Comparison of ENCODE assay signal across 19 cellular contexts in the genomic region with DNA sequence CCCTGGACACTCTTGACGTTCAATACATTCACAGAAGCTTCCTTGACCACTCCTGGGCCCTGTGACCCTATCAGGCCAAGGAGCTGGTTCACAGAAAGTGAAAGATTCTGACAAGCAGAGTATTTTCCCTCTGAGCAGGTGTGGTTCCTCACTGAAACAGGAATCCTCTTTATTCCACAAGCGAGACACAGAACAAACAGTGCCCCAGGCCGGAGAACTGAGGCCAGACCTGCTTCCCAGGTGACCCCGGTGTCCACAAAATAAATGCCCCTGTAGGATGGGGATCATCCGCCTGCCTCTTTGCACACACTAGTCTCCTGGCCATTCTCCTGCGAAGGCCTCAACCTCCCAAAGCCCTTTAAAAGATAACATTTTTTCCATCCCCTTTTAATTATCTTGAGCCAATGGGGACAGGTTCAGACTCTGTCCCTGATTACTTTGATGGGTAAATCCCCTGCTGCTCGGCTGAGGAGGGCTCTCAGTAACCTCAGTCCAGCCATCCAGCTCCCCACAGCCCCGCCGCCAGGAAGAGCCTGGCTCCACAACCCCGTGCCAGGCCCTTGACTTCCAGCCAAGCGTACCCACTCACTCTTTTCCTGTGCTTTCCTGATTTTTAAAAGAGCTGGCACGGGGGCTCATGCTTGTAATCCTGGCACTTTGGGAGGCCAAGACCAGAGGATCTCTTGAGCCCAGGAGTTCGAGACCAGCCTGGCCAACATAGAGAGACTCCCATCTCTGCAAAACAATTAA.
DNase-seq lines count a peak whose midpoint lies in the region; ATAC-seq, FAIRE-seq and TF ChIP-seq lines count a peak whose summit lies in the region.
"Had no signal": no experiment of that assay in that cellular context is flagged by ENCODE, and none has a peak within 500 bp of the region (broad histone marks: within the 10 kb centered on the region; RNA-seq: fewer than 3 reads in every experiment).

No MANE protein-coding gene starts in this region.

- no peaks in the 10 kb centered on the region for H3K36me3 ChIP-seq in WERI-Rb-1
- no peaks in the 10 kb centered on the region for H3K36me3 ChIP-seq in keratinocyte (ENCODE audit: control insufficient read depth in 2 of 2, extremely low read depth in 1 of 2, insufficient read depth in 2 of 2, low read length in 2 of 2)
- no peaks in the 10 kb centered on the region for H3K36me3 ChIP-seq in gastrocnemius medialis
- H3K36me3 ChIP-seq: cardiac muscle cell, heart left ventricle, thoracic aorta had no signal

- H3K9ac ChIP-seq in keratinocyte (ENCODE audit: control insufficient read depth, extremely low read depth, insufficient read depth, low read length) = no peak overlapping the region

- H3K79me2 ChIP-seq in keratinocyte (ENCODE audit: control insufficient read depth, insufficient read depth, low read length) = no peaks in the 10 kb centered on the region

- intact Hi-C loops in gastrocnemius medialis (cut with DNase I; ENCODE audit: low total_unique reads) = loop anchor here (2.0 to 10.0 kb wide), 4 partner anchors 125 to 463 kb away; no protein-coding TSS in a partner anchor

- H3K27ac ChIP-seq in WERI-Rb-1 (no peak overlapping the region), keratinocyte (ENCODE audit: control insufficient read depth, insufficient read depth, low read length) (no peak overlapping the region), gastrocnemius medialis (peak overlapping the region; percentile 68 to 83 (median 78))
- H3K27ac ChIP-seq: 22Rv1, cardiac muscle cell, heart left ventricle had no signal

- DNase-seq in DMS53 (lab: John Stamatoyannopoulos, UW) (peak; percentile 49), DMS53 treated with DMSO at 0.1 percent for 48 hours (lab: John Stamatoyannopoulos, UW; ENCODE audit: unreplicated experiment) (no peak), WERI-Rb-1 (peak; percentile 14), keratinocyte (ENCODE audit: low read depth, low spot score) (no peak), gastrocnemius medialis (no peak), AG08396 (ENCODE audit: low spot score) (no peak)
- DNase-seq: GOT3, heart left ventricle, NCI-H187 treated with DMSO at 0.1 percent for 48 hours, NCI-H526 treated with DMSO at 0.1 percent for 48 hours, SIG-M5 had no signal

- no peaks in the 10 kb centered on the region for H4K20me1 ChIP-seq in keratinocyte (ENCODE audit: control insufficient read depth, extremely low read depth, insufficient read depth, low read length)

- no peaks in the 10 kb centered on the region for H3K9me1 ChIP-seq in keratinocyte (ENCODE audit: control insufficient read depth, extremely low read depth, insufficient read depth, low read length)

- H3K4me1 ChIP-seq in keratinocyte (ENCODE audit: control insufficient read depth, extremely low read depth, insufficient read depth, low read length) = peaks cover 25% of the 10 kb centered on the region
- H3K4me1 ChIP-seq in gastrocnemius medialis = peaks cover 19 to 36% of the 10 kb centered on the region in 2 donors

- TF ChIP-seq POLR2A in gastrocnemius medialis (IDR thresholded peaks at IDR 0.05) = no peak

- in situ Hi-C loops in gastrocnemius medialis (cut with MboI; ENCODE audit: low sequenced_read_pairs in 4 of 4) = loop anchor here in 1 of 4 donors (25.0 kb wide), 1 partner anchor 125 kb away; a partner anchor contains a TSS

- TF ChIP-seq CTCF in WERI-Rb-1 (IDR thresholded peaks at IDR 0.05; ENCODE audit: low read depth, low read length) = no peak
- TF ChIP-seq CTCF in keratinocyte (optimal IDR thresholded peaks at IDR 0.05 in 1 of 3, IDR thresholded peaks at IDR 0.05 in 1 of 3, conservative IDR thresholded peaks at IDR 0.05 in 1 of 3; ENCODE audit: extremely low read depth in 1 of 3, insufficient read depth in 2 of 3, low read length in 3 of 3) = no peak
- no peak for TF ChIP-seq CTCF in gastrocnemius medialis (IDR thresholded peaks at IDR 0.05 in 4 of 5, conservative IDR thresholded peaks at IDR 0.05 in 1 of 5)

- ATAC-seq in gastrocnemius medialis (peak in 1 of 2 donors; percentile 1), HG02884 (IDR thresholded peaks at IDR 0.05; ENCODE audit: unreplicated experiment) (no peak), HG03565 (IDR thresholded peaks at IDR 0.05; ENCODE audit: unreplicated experiment) (no peak)
- ATAC-seq: activated T-helper 17 cell treated with anti-CD3 and anti-CD28 coated beads, Interleukin-2, amount 50 U/mL, for 72 hours; K562; natural killer cell treated with Interleukin-12 subunit alpha and Interleukin-12 subunit beta and Interleukin-15 and Interleukin-18, amount 100 ng/mL, for 72 hours had no signal

- H3K4me3 ChIP-seq in WERI-Rb-1 (ENCODE audit: low read depth, low read length) = no peak overlapping the region
- no peak overlapping the region for H3K4me3 ChIP-seq in keratinocyte (ENCODE audit: control insufficient read depth in 2 of 3, extremely low read depth in 1 of 3, insufficient read depth in 2 of 3, low read depth in 1 of 3, low read length in 3 of 3)
- H3K4me3 ChIP-seq in gastrocnemius medialis = no peak overlapping the region
- H3K4me3 ChIP-seq: cardiac muscle cell, heart left ventricle, K562, thoracic aorta had no signal

- H3K4me2 ChIP-seq in keratinocyte (ENCODE audit: control insufficient read depth, extremely low read depth, insufficient read depth, low read depth, low read length) = no peak overlapping the region

- H3K27me3 ChIP-seq in WERI-Rb-1 (ENCODE audit: insufficient read depth, low read depth, severe bottlenecking) (no peaks in the 10 kb centered on the region), keratinocyte (ENCODE audit: control insufficient read depth, extremely low read depth, insufficient read depth, low read length) (no peaks in the 10 kb centered on the region), gastrocnemius medialis (no peaks in the 10 kb centered on the region)
- H3K27me3 ChIP-seq: cardiac muscle cell, heart left ventricle had no signal

- no peak for FAIRE-seq in keratinocyte (lab: Jason Lieb, UNC)
- FAIRE-seq: K562 had no signal

- dilution Hi-C loops in keratinocyte (cut with MboI; ENCODE audit: extremely low pct_ligation_motif_present, low sequenced_read_pairs) = no loop called here

- H2AFZ ChIP-seq in keratinocyte (ENCODE audit: control insufficient read depth, low read length) = peak overlapping the region; percentile 82

- no peaks in the 10 kb centered on the region for H3K9me3 ChIP-seq in WERI-Rb-1 (ENCODE audit: severe bottlenecking)
- no peaks in the 10 kb centered on the region for H3K9me3 ChIP-seq in keratinocyte (ENCODE audit: control insufficient read depth, low read depth, low read length)
- H3K9me3 ChIP-seq in gastrocnemius medialis = no peaks in the 10 kb centered on the region
- H3K9me3 ChIP-seq: heart left ventricle, thoracic aorta had no signal

Comparison
In these comparisons a context has a peak if more than half of its experiments do, and no peak if none do; other contexts are left out.
1. DNase-seq: peak in DMS53 (single experiment) and WERI-Rb-1 (single experiment); none in DMS53 treated with DMSO at 0.1 percent for 48 hours (single experiment), keratinocyte (single experiment), gastrocnemius medialis (0 of 2) and AG08396 (single experiment).
2. H3K27ac ChIP-seq: peak in gastrocnemius medialis (4 of 4); none in WERI-Rb-1 (single experiment) and keratinocyte (single experiment).